ENCODE assay signal across 8 cellular contexts in the genomic region with DNA sequence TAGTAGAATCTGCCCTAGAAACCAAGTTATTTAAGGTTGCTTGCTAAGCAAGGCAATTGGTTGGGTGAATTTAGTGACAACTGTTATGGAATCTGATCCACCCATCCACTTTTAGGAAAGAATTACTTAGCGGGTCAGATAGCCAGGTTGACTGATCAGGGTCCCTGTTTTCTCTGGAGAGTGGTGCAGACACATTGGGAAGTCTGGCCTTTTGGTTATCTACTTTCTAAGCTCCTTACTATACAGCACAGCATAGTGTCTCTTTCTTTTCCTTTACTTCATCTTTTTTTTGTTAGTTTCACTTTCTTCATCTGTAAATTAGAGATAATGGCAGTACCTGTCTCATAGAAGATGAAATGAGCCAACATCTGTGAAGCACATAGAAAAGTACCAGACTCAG. TPM values are rescaled to one million over a fixed set of nuclear protein-coding genes. Genes with fewer than 3 reads are reported as not detected.
DNase-seq lines count a peak whose midpoint lies in the region; ATAC-seq and TF ChIP-seq lines count a peak whose summit lies in the region.
"Had no signal": no experiment of that assay in that cellular context is flagged by ENCODE, and none has a peak within 500 bp of the region (broad histone marks: within the 10 kb centered on the region; RNA-seq: fewer than 3 reads in every experiment).

No MANE protein-coding gene starts in this region.

- H3K36me3 ChIP-seq in HUES48 (ENCODE audit: control insufficient read depth, insufficient read depth, low read length) (no peaks in the 10 kb centered on the region), hepatocyte (replicated peaks; ENCODE audit: insufficient read depth, low read depth) (no peaks in the 10 kb centered on the region)

- H3K27me3 ChIP-seq in HUES48 (ENCODE audit: control insufficient read depth, insufficient read depth, low read length) (no peaks in the 10 kb centered on the region), hepatocyte (no peaks in the 10 kb centered on the region)

- H3K27me3 Mint-ChIP-seq in activated naive CD8-positive, alpha-beta T cell, result no peaks in the 10 kb centered on the region
- no peaks in the 10 kb centered on the region for H3K27me3 Mint-ChIP-seq in stimulated activated naive CD8-positive, alpha-beta T cell treated with anti-CD3 and anti-CD28 coated beads, Interleukin-15, amount 100 ng/mL, for 72 hours

- H3K4me3 Mint-ChIP-seq in activated naive CD8-positive, alpha-beta T cell, result peak overlapping the region; percentile 48
- peak overlapping the region; percentile 35 to 45 for H3K4me3 Mint-ChIP-seq in stimulated activated naive CD8-positive, alpha-beta T cell treated with anti-CD3 and anti-CD28 coated beads, Interleukin-15, amount 100 ng/mL, for 72 hours

- H3K9me3 ChIP-seq in HUES48 (ENCODE audit: control insufficient read depth, insufficient read depth, low read length) (no peaks in the 10 kb centered on the region), hepatocyte (ENCODE audit: low read depth) (no peaks in the 10 kb centered on the region)

- H3K4me1 Mint-ChIP-seq in activated naive CD8-positive, alpha-beta T cell (ENCODE audit: low read depth), result peaks cover 69% of the 10 kb centered on the region
- peaks cover 70% of the 10 kb centered on the region for H3K4me1 Mint-ChIP-seq in stimulated activated naive CD8-positive, alpha-beta T cell treated with anti-CD3 and anti-CD28 coated beads, Interleukin-15, amount 100 ng/mL, for 72 hours

- H3K27ac ChIP-seq in HUES48 (ENCODE audit: low read depth, low read length), result peak overlapping the region; percentile 3
- H3K27ac ChIP-seq in hepatocyte, result peak overlapping the region; percentile 32

- no peak overlapping the region for H2AFZ ChIP-seq in hepatocyte

- ATAC-seq in stimulated activated naive CD8-positive, alpha-beta T cell treated with anti-CD3 and anti-CD28 coated beads, Interleukin-15, amount 100 ng/mL, for 72 hours, result no peak
- ATAC-seq in left lobe of liver, result no peak

- no peak overlapping the region for H3K9ac ChIP-seq in HUES48 (ENCODE audit: low read depth, low read length)

- WGBS in hepatocyte (ENCODE audit: low lambda C conversion rate, missing lambda C conversion rate), result 66% methylated on average over 1 of the region's 1 CpG

- peaks cover 7% of the 10 kb centered on the region for H3K79me2 ChIP-seq in hepatocyte

- H3K27ac Mint-ChIP-seq in activated naive CD8-positive, alpha-beta T cell, result peak overlapping the region; percentile 16
- H3K27ac Mint-ChIP-seq in stimulated activated naive CD8-positive, alpha-beta T cell treated with anti-CD3 and anti-CD28 coated beads, Interleukin-15, amount 100 ng/mL, for 72 hours, result peak overlapping the region in 1 of 2 donors; percentile 30

- TF ChIP-seq CTCF in hepatocyte (IDR thresholded peaks at IDR 0.05; ENCODE audit: poor library complexity), result no peak

- H3K9me2 ChIP-seq in hepatocyte (replicated peaks; ENCODE audit: insufficient read depth), result no peaks in the 10 kb centered on the region

- peak overlapping the region; percentile 47 for H3K4me2 ChIP-seq in hepatocyte

- H3K36me3 Mint-ChIP-seq in activated naive CD8-positive, alpha-beta T cell, result peaks cover 31% of the 10 kb centered on the region

- H3K4me3 ChIP-seq in HUES48 (ENCODE audit: low read depth, low read length) (no peak overlapping the region), hepatocyte (no peak overlapping the region)

- H3K9me3 Mint-ChIP-seq in activated naive CD8-positive, alpha-beta T cell (ENCODE audit: low read depth), result peaks cover 3% of the 10 kb centered on the region
- no peaks in the 10 kb centered on the region for H3K9me3 Mint-ChIP-seq in stimulated activated naive CD8-positive, alpha-beta T cell treated with anti-CD3 and anti-CD28 coated beads, Interleukin-15, amount 100 ng/mL, for 72 hours

- no peaks in the 10 kb centered on the region for H4K20me1 ChIP-seq in hepatocyte (ENCODE audit: insufficient read depth, poor library complexity, severe bottlenecking)

- no peak for DNase-seq in hepatocyte (ENCODE audit: low spot score)
- DNase-seq in stimulated activated naive CD8-positive, alpha-beta T cell treated with anti-CD3 and anti-CD28 coated beads, Interleukin-15, amount 100 ng/mL, for 72 hours, result no peak
- DNase-seq in NCI-H1694 (lab: John Stamatoyannopoulos, UW), result no peak
- no peak for DNase-seq in left lobe of liver (ENCODE audit: low spot score)
- DNase-seq in central memory CD4-positive, alpha-beta T cell, result no peak
- DNase-seq: SHP77 treated with DMSO at 0.1 percent for 48 hours had no signal

- H3K4me1 ChIP-seq in HUES48 (ENCODE audit: control insufficient read depth, insufficient read depth, low read length), result peaks cover 37% of the 10 kb centered on the region
- H3K4me1 ChIP-seq in hepatocyte (ENCODE audit: insufficient read depth), result peaks cover 6% of the 10 kb centered on the region

RNA-seq across cellular contexts. Expression of a gene that starts 7.4 kb away (rescaled TPM):
- total RNA-seq in hepatocyte, result 11.3 and 13.2 TPM in 2 replicates
- 8.6 and 11.7 TPM in 2 replicates for polyA plus RNA-seq in hepatocyte
- 12.3 TPM for total RNA-seq in left lobe of liver
